In the genomic region with DNA sequence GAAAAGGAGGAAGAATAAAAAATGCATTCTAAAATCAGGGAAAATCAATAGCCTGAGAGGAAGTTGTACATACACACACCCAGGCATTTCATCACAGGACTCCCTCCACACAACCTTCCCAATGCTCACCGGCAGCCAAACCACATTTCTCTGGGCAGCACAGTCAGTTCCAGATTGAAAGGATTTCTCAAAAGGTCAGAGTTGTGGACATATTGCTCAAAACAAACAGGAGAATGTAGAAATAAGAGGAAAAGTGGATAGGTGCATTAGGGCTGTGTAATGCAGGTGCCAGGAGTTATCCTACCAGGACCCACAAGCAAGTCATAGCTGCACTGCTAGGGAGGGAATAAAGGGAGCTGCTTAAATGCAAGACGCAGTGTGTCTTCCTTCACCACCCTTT, we compare ENCODE assay signal across 1 cellular context.
TF ChIP-seq lines count a peak whose summit lies in the region.

No MANE protein-coding gene starts in this region.

TF ChIP-seq in HepG2, 621 proteins besides CTCF, POLR2A, EP300 and RAD21 (continued from another document):
- TF ChIP-seq PRDM15 (CRISPR knock-in tag; IDR thresholded peaks at IDR 0.05) (no peak), ZNF263 (CRISPR knock-in tag; IDR thresholded peaks at IDR 0.05) (no peak), ZNF333 (CRISPR knock-in tag; IDR thresholded peaks at IDR 0.05; ENCODE audit: borderline replicate concordance) (no peak), ZNF550 (CRISPR knock-in tag; IDR thresholded peaks at IDR 0.05; ENCODE audit: borderline replicate concordance) (no peak), ZNF670 (CRISPR knock-in tag; IDR thresholded peaks at IDR 0.05; ENCODE audit: borderline replicate concordance) (no peak), RXRB (CRISPR knock-in tag; IDR thresholded peaks at IDR 0.05; ENCODE audit: borderline replicate concordance) (peak; percentile 67; the same call in 1 of the 2 replicates), CBFB (CRISPR knock-in tag; IDR thresholded peaks at IDR 0.05) (0 out of 2 replicates have a peak, but pooled peaks have one; percentile 40), NCOA2 (CRISPR knock-in tag; IDR thresholded peaks at IDR 0.05) (peak; percentile 83), ZNF282 (IDR thresholded peaks at IDR 0.05; ENCODE audit: partially characterized antibody) (no peak), PRMT3 (CRISPR knock-in tag; IDR thresholded peaks at IDR 0.05; ENCODE audit: borderline replicate concordance, low read depth) (no peak), TOE1 (CRISPR knock-in tag; IDR thresholded peaks at IDR 0.05) (no peak), MNT (IDR thresholded peaks at IDR 0.05) (no peak), ZBTB49 (CRISPR knock-in tag; IDR thresholded peaks at IDR 0.05; ENCODE audit: borderline replicate concordance) (no peak), ZNF253 (CRISPR knock-in tag; IDR thresholded peaks at IDR 0.05; ENCODE audit: borderline replicate concordance) (no peak), SNAPC5 (CRISPR knock-in tag; IDR thresholded peaks at IDR 0.05; ENCODE audit: borderline replicate concordance) (no peak), ZFP62 (CRISPR knock-in tag; IDR thresholded peaks at IDR 0.05) (no peak), GATAD2A (CRISPR knock-in tag; IDR thresholded peaks at IDR 0.05) (peak; percentile 96; the same call in 1 of the 2 replicates), MAF1 (CRISPR knock-in tag; IDR thresholded peaks at IDR 0.05; ENCODE audit: borderline replicate concordance) (no peak), ZFP41 (CRISPR knock-in tag; IDR thresholded peaks at IDR 0.05; ENCODE audit: borderline replicate concordance) (no peak), ZBTB38 (CRISPR knock-in tag; IDR thresholded peaks at IDR 0.05) (no peak), SMAD3 (CRISPR knock-in tag; IDR thresholded peaks at IDR 0.05) (peak; percentile 51; the same call in 1 of the 2 replicates), PRPF4 (IDR thresholded peaks at IDR 0.05; ENCODE audit: low read depth, low read length, poor library complexity, severe bottlenecking) (no peak), IKZF1 (IDR thresholded peaks at IDR 0.05) (no peak), FLYWCH1 (CRISPR knock-in tag; IDR thresholded peaks at IDR 0.05) (no peak), SKI (IDR thresholded peaks at IDR 0.05; ENCODE audit: partially characterized antibody) (peak; percentile 66), ZNF839 (CRISPR knock-in tag; IDR thresholded peaks at IDR 0.05; ENCODE audit: borderline replicate concordance) (no peak), CERS6 (CRISPR knock-in tag; IDR thresholded peaks at IDR 0.05) (no peak), FOXA3 (CRISPR knock-in tag; IDR thresholded peaks at IDR 0.05) (peak; percentile 95), FOXA1 (IDR thresholded peaks at IDR 0.05) (peak; percentile 92), FOXA1 (CRISPR knock-in tag; IDR thresholded peaks at IDR 0.05) (peak; percentile 97), HOXA5 (CRISPR knock-in tag; IDR thresholded peaks at IDR 0.05) (no peak), ZNF572 (CRISPR knock-in tag; IDR thresholded peaks at IDR 0.05) (no peak)
- TF ChIP-seq, protein P1, sequence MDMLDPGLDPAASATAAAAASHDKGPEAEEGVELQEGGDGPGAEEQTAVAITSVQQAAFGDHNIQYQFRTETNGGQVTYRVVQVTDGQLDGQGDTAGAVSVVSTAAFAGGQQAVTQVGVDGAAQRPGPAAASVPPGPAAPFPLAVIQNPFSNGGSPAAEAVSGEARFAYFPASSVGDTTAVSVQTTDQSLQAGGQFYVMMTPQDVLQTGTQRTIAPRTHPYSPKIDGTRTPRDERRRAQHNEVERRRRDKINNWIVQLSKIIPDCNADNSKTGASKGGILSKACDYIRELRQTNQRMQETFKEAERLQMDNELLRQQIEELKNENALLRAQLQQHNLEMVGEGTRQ (IDR thresholded peaks at IDR 0.05; ENCODE audit: low read depth, low read length): no peak
- TF ChIP-seq, protein P1 (CRISPR knock-in tag; IDR thresholded peaks at IDR 0.05; ENCODE audit: borderline replicate concordance): no peak
- TF ChIP-seq, protein P2, sequence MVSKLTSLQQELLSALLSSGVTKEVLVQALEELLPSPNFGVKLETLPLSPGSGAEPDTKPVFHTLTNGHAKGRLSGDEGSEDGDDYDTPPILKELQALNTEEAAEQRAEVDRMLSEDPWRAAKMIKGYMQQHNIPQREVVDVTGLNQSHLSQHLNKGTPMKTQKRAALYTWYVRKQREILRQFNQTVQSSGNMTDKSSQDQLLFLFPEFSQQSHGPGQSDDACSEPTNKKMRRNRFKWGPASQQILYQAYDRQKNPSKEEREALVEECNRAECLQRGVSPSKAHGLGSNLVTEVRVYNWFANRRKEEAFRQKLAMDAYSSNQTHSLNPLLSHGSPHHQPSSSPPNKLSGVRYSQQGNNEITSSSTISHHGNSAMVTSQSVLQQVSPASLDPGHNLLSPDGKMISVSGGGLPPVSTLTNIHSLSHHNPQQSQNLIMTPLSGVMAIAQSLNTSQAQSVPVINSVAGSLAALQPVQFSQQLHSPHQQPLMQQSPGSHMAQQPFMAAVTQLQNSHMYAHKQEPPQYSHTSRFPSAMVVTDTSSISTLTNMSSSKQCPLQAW (CRISPR knock-in tag; IDR thresholded peaks at IDR 0.05): peak; percentile 54
- TF ChIP-seq, protein P3, sequence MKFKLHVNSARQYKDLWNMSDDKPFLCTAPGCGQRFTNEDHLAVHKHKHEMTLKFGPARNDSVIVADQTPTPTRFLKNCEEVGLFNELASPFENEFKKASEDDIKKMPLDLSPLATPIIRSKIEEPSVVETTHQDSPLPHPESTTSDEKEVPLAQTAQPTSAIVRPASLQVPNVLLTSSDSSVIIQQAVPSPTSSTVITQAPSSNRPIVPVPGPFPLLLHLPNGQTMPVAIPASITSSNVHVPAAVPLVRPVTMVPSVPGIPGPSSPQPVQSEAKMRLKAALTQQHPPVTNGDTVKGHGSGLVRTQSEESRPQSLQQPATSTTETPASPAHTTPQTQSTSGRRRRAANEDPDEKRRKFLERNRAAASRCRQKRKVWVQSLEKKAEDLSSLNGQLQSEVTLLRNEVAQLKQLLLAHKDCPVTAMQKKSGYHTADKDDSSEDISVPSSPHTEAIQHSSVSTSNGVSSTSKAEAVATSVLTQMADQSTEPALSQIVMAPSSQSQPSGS (CRISPR knock-in tag; IDR thresholded peaks at IDR 0.05): peak; percentile 74; the same call in 1 of the 2 replicates
